In genomic region chr9:38171538-38171884, GRCh38 we compare ENCODE assay signal across 15 cellular contexts.
"Had no signal": no experiment of that assay in that cellular context is flagged by ENCODE, and none has a peak within 500 bp of the region (broad histone marks: within the 10 kb centered on the region; RNA-seq: fewer than 3 reads in every experiment).

No MANE protein-coding gene starts in this region.

- H3K27me3 ChIP-seq: gastroesophageal sphincter, pancreas, uterus had no signal

- FAIRE-seq: pancreas had no signal

- H3K4me3 Mint-ChIP-seq: activated T-helper 17 cell treated with anti-CD3 and anti-CD28 coated beads, Interleukin-2, amount 50 U/mL, for 72 hours; memory B cell; naive thymus-derived CD4-positive, alpha-beta T cell; stimulated activated effector memory CD8-positive, alpha-beta T cell treated with anti-CD3 and anti-CD28 coated beads, Interleukin-12 subunit alpha, Interleukin-12 subunit beta, amount 100 ng/mL, for 72 hours had no signal

- H3K27ac ChIP-seq: gastroesophageal sphincter, uterus had no signal

- H3K4me1 Mint-ChIP-seq: activated T-helper 17 cell treated with anti-CD3 and anti-CD28 coated beads, Interleukin-2, amount 50 U/mL, for 72 hours; memory B cell; naive thymus-derived CD4-positive, alpha-beta T cell; stimulated activated effector memory CD8-positive, alpha-beta T cell treated with anti-CD3 and anti-CD28 coated beads, Interleukin-12 subunit alpha, Interleukin-12 subunit beta, amount 100 ng/mL, for 72 hours had no signal

- H3K4me3 ChIP-seq: gastroesophageal sphincter, mucosa of descending colon, pancreas, uterus had no signal

- H3K9me3 ChIP-seq: pancreas had no signal

- H3K36me3 ChIP-seq: gastroesophageal sphincter, pancreas, uterus had no signal

- H3K4me1 ChIP-seq: gastroesophageal sphincter, pancreas, uterus had no signal

- H3K27ac Mint-ChIP-seq: memory B cell; naive thymus-derived CD4-positive, alpha-beta T cell; stimulated activated effector memory CD8-positive, alpha-beta T cell treated with anti-CD3 and anti-CD28 coated beads, Interleukin-12 subunit alpha, Interleukin-12 subunit beta, amount 100 ng/mL, for 72 hours had no signal

- DNase-seq: activated CD4-positive, alpha-beta T cell treated with anti-CD3 and anti-CD28 coated beads, Interleukin-2, amount 50 U/mL, for 1 hour; activated naive CD4-positive, alpha-beta T cell treated with Interleukin-2 at 50 U/mL for 16 hours; anterior cingulate cortex; cerebellar nuclear complex; effector CD8-positive, alpha-beta T cell; mucosa of descending colon; naive thymus-derived CD4-positive, alpha-beta T cell; uterus had no signal

- H3K36me3 Mint-ChIP-seq: memory B cell; stimulated activated effector memory CD8-positive, alpha-beta T cell treated with anti-CD3 and anti-CD28 coated beads, Interleukin-12 subunit alpha, Interleukin-12 subunit beta, amount 100 ng/mL, for 72 hours had no signal

- ATAC-seq: activated CD4-positive, CD25-positive, alpha-beta regulatory T cell treated with anti-CD3 and anti-CD28 coated beads, Interleukin-2, amount 50 U/mL, for 24 hours; gastroesophageal sphincter; left lobe of liver; mucosa of descending colon; naive thymus-derived CD4-positive, alpha-beta T cell had no signal
